ENCODE assay signal across 16 cellular contexts in genomic region chr7:46600340-46600739, GRCh38.
DNase-seq lines count a peak whose midpoint lies in the region; ATAC-seq and TF ChIP-seq lines count a peak whose summit lies in the region.
"Had no signal": no experiment of that assay in that cellular context is flagged by ENCODE, and none has a peak within 500 bp of the region (broad histone marks: within the 10 kb centered on the region; RNA-seq: fewer than 3 reads in every experiment).

No MANE protein-coding gene starts in this region.

- intact Hi-C loops in lower lobe of right lung (cut with DNase I), result no loop called here
- intact Hi-C loops in upper lobe of right lung (cut with DNase I), result no loop called here

- DNase-seq in HFF-Myc (ENCODE audit: extremely low read depth, low read depth) (peak; percentile 26), fibroblast of pulmonary artery (ENCODE audit: low read depth) (peak; percentile 81), lower lobe of right lung (no peak), upper lobe of right lung (no peak), SIG-M5 (lab: John Stamatoyannopoulos, UW) (no peak), NCI-H128 (lab: John Stamatoyannopoulos, UW; ENCODE audit: unreplicated experiment) (no peak), GM19240 (ENCODE audit: insufficient read length, low spot score) (no peak)
- DNase-seq: activated naive CD8-positive, alpha-beta T cell treated with anti-CD3 and anti-CD28 coated beads, Interleukin-2, amount 50 U/mL, for 24 hours; DMS153; GOT3; MV-4-11; NCI-H2081 treated with DMSO at 0.1 percent for 48 hours; NCI-H524 treated with DMSO at 0.1 percent for 48 hours; SHP77 treated with DMSO at 0.1 percent for 48 hours; stimulated activated CD4-positive, alpha-beta T cell treated with anti-CD3 and anti-CD28 coated beads, Interleukin-1b, Interleukin-23, amount 100 ng/mL, for 48 hours had no signal

- no peaks in the 10 kb centered on the region for H3K36me3 ChIP-seq in lower lobe of right lung
- no peaks in the 10 kb centered on the region for H3K36me3 ChIP-seq in upper lobe of right lung

- H3K4me1 ChIP-seq in lower lobe of right lung, result peaks cover 24% of the 10 kb centered on the region
- peaks cover 21% of the 10 kb centered on the region for H3K4me1 ChIP-seq in upper lobe of right lung

- H3K9me3 ChIP-seq in lower lobe of right lung (no peaks in the 10 kb centered on the region), upper lobe of right lung (no peaks in the 10 kb centered on the region)

- TF ChIP-seq CTCF in HFF-Myc (IDR thresholded peaks at IDR 0.05; ENCODE audit: low read depth, low read length, missing control alignments) (no peak), fibroblast of pulmonary artery (IDR thresholded peaks at IDR 0.05; ENCODE audit: low read length, missing control alignments) (no peak), lower lobe of right lung (IDR thresholded peaks at IDR 0.05) (no peak), upper lobe of right lung (IDR thresholded peaks at IDR 0.05) (no peak)

- peak overlapping the region; percentile 39 for H3K27ac ChIP-seq in lower lobe of right lung
- peak overlapping the region; percentile 71 for H3K27ac ChIP-seq in upper lobe of right lung
- H3K27ac ChIP-seq: C4-2B had no signal

- no peak overlapping the region for H3K4me3 ChIP-seq in HFF-Myc (replicated peaks; ENCODE audit: low read depth, low read length)
- H3K4me3 ChIP-seq in fibroblast of pulmonary artery (replicated peaks; ENCODE audit: low read depth, low read length), result no peak overlapping the region
- no peak overlapping the region for H3K4me3 ChIP-seq in lower lobe of right lung
- no peak overlapping the region for H3K4me3 ChIP-seq in upper lobe of right lung

- ATAC-seq in lower lobe of right lung (no peak), upper lobe of right lung (peak; percentile 6)
- ATAC-seq: activated naive CD8-positive, alpha-beta T cell treated with anti-CD3 and anti-CD28 coated beads, Interleukin-2, amount 50 U/mL, for 24 hours had no signal

- no peaks in the 10 kb centered on the region for H3K27me3 ChIP-seq in lower lobe of right lung (ENCODE audit: low read depth)
- no peaks in the 10 kb centered on the region for H3K27me3 ChIP-seq in upper lobe of right lung

Comparison
In these comparisons a context has a peak if more than half of its experiments do, and no peak if none do; other contexts are left out.
1. DNase-seq: peak in HFF-Myc (single experiment) and fibroblast of pulmonary artery (single experiment); none in lower lobe of right lung (single experiment), upper lobe of right lung (single experiment), SIG-M5 (single experiment), NCI-H128 (single experiment) and GM19240 (single experiment).